10 cellular contexts compared by ENCODE assay signal in genomic region chr7:123355576-123356195, GRCh38.
DNase-seq lines count a peak whose midpoint lies in the region; ATAC-seq and TF ChIP-seq lines count a peak whose summit lies in the region.
"Had no signal": no experiment of that assay in that cellular context is flagged by ENCODE, and none has a peak within 500 bp of the region (broad histone marks: within the 10 kb centered on the region; RNA-seq: fewer than 3 reads in every experiment).

No MANE protein-coding gene starts in this region.

- CTCF ChIA-PET in activated CD8-positive, alpha-beta memory T cell treated with anti-CD3 and anti-CD28 coated beads, Interleukin-2, amount 10 ng/mL, durations not matched to agents 7 days and 5 days (lab: Charles Lee) = no interaction called here

- no peak overlapping the region for H3K4me3 Mint-ChIP-seq in type B pancreatic cell
- H3K4me3 Mint-ChIP-seq in activated CD8-positive, alpha-beta memory T cell treated with anti-CD3 and anti-CD28 coated beads, Interleukin-2, amount 10 ng/mL, durations not matched to agents 7 days and 5 days = no peak overlapping the region
- H3K4me3 Mint-ChIP-seq: activated T-helper 17 cell treated with anti-CD3 and anti-CD28 coated beads, Interleukin-2, amount 50 U/mL, for 72 hours had no signal

- no peaks in the 10 kb centered on the region for H3K27me3 Mint-ChIP-seq in type B pancreatic cell
- H3K27me3 Mint-ChIP-seq in activated CD8-positive, alpha-beta memory T cell treated with anti-CD3 and anti-CD28 coated beads, Interleukin-2, amount 10 ng/mL, durations not matched to agents 7 days and 5 days = no peaks in the 10 kb centered on the region
- H3K27me3 Mint-ChIP-seq: activated T-helper 17 cell treated with anti-CD3 and anti-CD28 coated beads, Interleukin-2, amount 50 U/mL, for 72 hours had no signal

- peak; percentile 70 for TF ChIP-seq CTCF in type B pancreatic cell (conservative IDR thresholded peaks at IDR 0.05)

- no peak overlapping the region for H3K27ac Mint-ChIP-seq in type B pancreatic cell
- H3K27ac Mint-ChIP-seq in activated CD8-positive, alpha-beta memory T cell treated with anti-CD3 and anti-CD28 coated beads, Interleukin-2, amount 10 ng/mL, durations not matched to agents 7 days and 5 days = no peak overlapping the region
- H3K27ac Mint-ChIP-seq: activated T-helper 17 cell treated with anti-CD3 and anti-CD28 coated beads, Interleukin-2, amount 50 U/mL, for 72 hours had no signal

- no peaks in the 10 kb centered on the region for H3K9me3 Mint-ChIP-seq in type B pancreatic cell
- H3K9me3 Mint-ChIP-seq in activated CD8-positive, alpha-beta memory T cell treated with anti-CD3 and anti-CD28 coated beads, Interleukin-2, amount 10 ng/mL, durations not matched to agents 7 days and 5 days (ENCODE audit: low read depth) = no peaks in the 10 kb centered on the region
- H3K9me3 Mint-ChIP-seq: activated T-helper 17 cell treated with anti-CD3 and anti-CD28 coated beads, Interleukin-2, amount 50 U/mL, for 72 hours had no signal

- no peak for ATAC-seq in activated CD8-positive, alpha-beta memory T cell treated with anti-CD3 and anti-CD28 coated beads, Interleukin-2, amount 10 ng/mL, durations not matched to agents 7 days and 5 days
- ATAC-seq: activated T-helper 17 cell treated with anti-CD3 and anti-CD28 coated beads, Interleukin-2, amount 50 U/mL, for 72 hours had no signal

- H3K36me3 Mint-ChIP-seq in type B pancreatic cell = no peaks in the 10 kb centered on the region
- no peaks in the 10 kb centered on the region for H3K36me3 Mint-ChIP-seq in activated CD8-positive, alpha-beta memory T cell treated with anti-CD3 and anti-CD28 coated beads, Interleukin-2, amount 10 ng/mL, durations not matched to agents 7 days and 5 days

- DNase-seq in SIG-M5 treated with dmso at 0.1 percent for 504 hours (lab: John Stamatoyannopoulos, UW; ENCODE audit: unreplicated experiment) (peak; percentile 0), SIG-M5 (lab: John Stamatoyannopoulos, UW) (no peak), NCI-H146 (lab: John Stamatoyannopoulos, UW) (peak; percentile 61), dermis blood vessel endothelial cell (peak; percentile 12), type B pancreatic cell (ENCODE audit: extremely low spot score, unreplicated experiment) (no peak), NCI-H1694 (lab: John Stamatoyannopoulos, UW) (no peak)
- DNase-seq in activated CD8-positive, alpha-beta memory T cell treated with anti-CD3 and anti-CD28 coated beads, Interleukin-2, amount 10 ng/mL, durations not matched to agents 7 days and 5 days = no peak
- no peak for DNase-seq in activated naive CD4-positive, alpha-beta T cell treated with anti-CD3 and anti-CD28 coated beads, Interleukin-2, amount 50 U/mL, for 16 hours
- DNase-seq: NCI-H1092 treated with DMSO at 0.1 percent for 48 hours had no signal

- peaks cover 4% of the 10 kb centered on the region for H3K4me1 Mint-ChIP-seq in type B pancreatic cell (ENCODE audit: unreplicated experiment)
- H3K4me1 Mint-ChIP-seq in activated CD8-positive, alpha-beta memory T cell treated with anti-CD3 and anti-CD28 coated beads, Interleukin-2, amount 10 ng/mL, durations not matched to agents 7 days and 5 days = no peaks in the 10 kb centered on the region
- H3K4me1 Mint-ChIP-seq: activated T-helper 17 cell treated with anti-CD3 and anti-CD28 coated beads, Interleukin-2, amount 50 U/mL, for 72 hours had no signal

Comparison
In these comparisons a context has a peak if more than half of its experiments do, and no peak if none do; other contexts are left out.
1. DNase-seq: peak in SIG-M5 treated with dmso at 0.1 percent for 504 hours (single experiment), NCI-H146 (single experiment) and dermis blood vessel endothelial cell (single experiment); none in SIG-M5 (single experiment), type B pancreatic cell (single experiment), activated CD8-positive, alpha-beta memory T cell treated with anti-CD3 and anti-CD28 coated beads, Interleukin-2, amount 10 ng/mL, durations not matched to agents 7 days and 5 days (single experiment), NCI-H1694 (single experiment) and activated naive CD4-positive, alpha-beta T cell treated with anti-CD3 and anti-CD28 coated beads, Interleukin-2, amount 50 U/mL, for 16 hours (single experiment).